In the genomic region with DNA sequence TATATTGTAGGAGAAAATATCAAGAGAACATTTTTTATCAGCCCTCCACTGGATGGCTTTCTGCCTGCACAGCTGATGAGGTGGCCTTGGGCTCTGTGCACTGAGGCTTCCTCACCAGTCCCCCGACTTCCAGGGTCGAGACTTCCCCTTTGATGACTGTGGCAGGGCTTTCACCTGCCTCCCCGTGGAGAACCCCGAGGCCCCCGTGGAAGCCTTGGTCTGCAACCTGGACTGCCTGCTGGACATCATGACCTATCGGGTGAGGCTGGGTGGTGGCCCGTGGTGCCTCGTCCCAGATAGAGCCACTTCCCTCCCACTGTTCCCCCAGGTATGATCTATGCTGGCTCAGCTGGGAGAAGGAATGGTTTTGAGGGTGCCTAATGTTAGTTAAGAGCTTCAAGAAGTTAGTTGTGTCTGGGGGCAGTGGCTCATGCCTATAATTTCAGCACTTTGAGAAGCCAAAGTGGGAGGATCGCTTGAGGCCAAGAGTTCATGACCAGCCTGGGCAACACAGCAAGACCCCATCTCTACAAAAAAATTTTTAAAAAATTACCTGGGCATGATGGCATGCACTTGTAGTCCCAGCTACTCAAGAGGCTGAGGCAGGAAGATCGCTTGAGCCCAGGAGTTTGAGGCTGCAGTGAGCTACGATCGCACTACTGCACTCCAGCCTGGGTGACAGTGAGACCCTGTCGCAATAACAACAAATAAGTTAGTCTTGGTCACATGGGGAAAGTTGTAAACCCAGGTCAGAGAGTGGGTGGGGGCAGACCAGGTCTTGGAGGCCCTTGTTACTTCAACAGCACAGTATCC, we compare ENCODE assay signal across 19 cellular contexts.
"Had no signal": no experiment of that assay in that cellular context is flagged by ENCODE, and none has a peak within 500 bp of the region (broad histone marks: within the 10 kb centered on the region; RNA-seq: fewer than 3 reads in every experiment).

No MANE protein-coding gene starts in this region.

- H3K9me3 ChIP-seq: esophagus squamous epithelium, gastroesophageal sphincter, left lung, lower lobe of right lung, right atrium auricular region, stomach, thoracic aorta, transverse colon had no signal

- ATAC-seq: effector memory CD8-positive, alpha-beta T cell; gastroesophageal sphincter; left lung; natural killer cell had no signal

- H3K9ac ChIP-seq: parathyroid adenoma had no signal

- H2AFZ ChIP-seq: parathyroid adenoma had no signal

- H3K27me3 ChIP-seq: esophagus squamous epithelium, gastroesophageal sphincter, left lung, right atrium auricular region, stomach, transverse colon had no signal

- DNase-seq: effector memory CD8-positive, alpha-beta T cell; esophagus squamous epithelium; foreskin fibroblast; glutamatergic neuron; immature natural killer cell; lower lobe of right lung; natural killer cell; occipital lobe; stimulated activated CD4-positive, alpha-beta T cell treated with anti-CD3 and anti-CD28 coated beads, Interleukin-12 subunit alpha, Interleukin-12 subunit beta, amount 100 ng/mL, for 4 hours; stimulated activated naive CD4-positive, alpha-beta T cell; stomach; substantia nigra; transverse colon had no signal

- H3K4me1 ChIP-seq: parathyroid adenoma, transverse colon had no signal

- H3K27ac ChIP-seq: epithelial cell of prostate, esophagus squamous epithelium, gastroesophageal sphincter, left lung, lower lobe of right lung, parathyroid adenoma, right atrium auricular region, stomach, thoracic aorta, transverse colon had no signal

- H3K4me3 ChIP-seq: esophagus squamous epithelium, gastroesophageal sphincter, left lung, lower lobe of right lung, right atrium auricular region, stomach, thoracic aorta, transverse colon had no signal
